8 cellular contexts compared by ENCODE assay signal in the genomic region with DNA sequence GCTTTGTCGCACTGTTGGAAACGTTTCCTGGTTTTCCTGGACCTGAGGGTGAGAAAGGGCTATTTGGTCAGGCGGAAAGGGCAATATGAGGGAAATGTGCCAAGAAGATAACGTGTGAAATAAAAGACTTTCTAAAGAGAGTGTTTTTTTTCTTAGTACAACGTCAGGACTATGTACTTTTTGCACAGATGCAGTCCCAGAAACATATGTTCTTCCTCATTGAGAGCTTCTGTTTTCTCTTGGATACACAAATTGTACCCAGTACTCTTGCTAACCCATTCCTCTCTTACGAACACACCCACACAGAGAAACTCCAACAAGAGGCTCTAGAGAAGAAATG. TPM values are rescaled to one million over a fixed set of nuclear protein-coding genes. Genes with fewer than 3 reads are reported as not detected.
DNase-seq lines count a peak whose midpoint lies in the region; ATAC-seq and TF ChIP-seq lines count a peak whose summit lies in the region.

No MANE protein-coding gene starts in this region.

- no peaks in the 10 kb centered on the region for H3K9me3 ChIP-seq in CD8-positive, alpha-beta T cell (ENCODE audit: low read length)
- no peaks in the 10 kb centered on the region for H3K9me3 ChIP-seq in Panc1 (ENCODE audit: control insufficient read depth, insufficient read depth, low read depth, low read length)
- H3K9me3 ChIP-seq in neutrophil = no peaks in the 10 kb centered on the region

- peak overlapping the region; percentile 82 for H3K4me3 Mint-ChIP-seq in CD8-positive, alpha-beta T cell

- DNase-seq in CD8-positive, alpha-beta T cell = no peak
- DNase-seq in Panc1 (ENCODE audit: low read depth, low spot score) = no peak
- DNase-seq in epithelial cell of esophagus (ENCODE audit: low read depth) = no peak
- DNase-seq in KBM-7 = no peak
- no peak for DNase-seq in epidermal melanocyte (ENCODE audit: insufficient read length, low spot score)
- no peak for DNase-seq in AG08396 (ENCODE audit: low spot score)

- H3K36me3 Mint-ChIP-seq in CD8-positive, alpha-beta T cell = no peaks in the 10 kb centered on the region

- peaks cover 48% of the 10 kb centered on the region for H3K27me3 Mint-ChIP-seq in CD8-positive, alpha-beta T cell (ENCODE audit: low read depth)

- in situ Hi-C loops in Panc1 (cut with HindIII; ENCODE audit: low pct_unique_long_range_greater_than_20kb, low sequenced_read_pairs) = no loop called here
- in situ Hi-C loops in KBM-7 (cut with MboI; ENCODE audit: low pct_unique_long_range_greater_than_20kb, low sequenced_read_pairs) = no loop called here

- TF ChIP-seq CTCF in CD8-positive, alpha-beta T cell (IDR thresholded peaks at IDR 0.05) = no peak
- TF ChIP-seq CTCF in Panc1 (IDR thresholded peaks at IDR 0.05) (no peak), epithelial cell of esophagus (IDR thresholded peaks at IDR 0.05; ENCODE audit: insufficient read depth, low read depth, low read length, missing control alignments) (no peak), neutrophil (IDR thresholded peaks at IDR 0.05) (no peak)

- no peaks in the 10 kb centered on the region for H3K9me3 Mint-ChIP-seq in CD8-positive, alpha-beta T cell

- no peak for ATAC-seq in CD8-positive, alpha-beta T cell
- ATAC-seq in Panc1 = no peak
- no peak for ATAC-seq in GM21737 (IDR thresholded peaks at IDR 0.05; ENCODE audit: unreplicated experiment)

- H3K27me3 ChIP-seq in CD8-positive, alpha-beta T cell (ENCODE audit: insufficient read depth, low read length) = peaks cover 4% of the 10 kb centered on the region
- H3K27me3 ChIP-seq in Panc1 (ENCODE audit: control insufficient read depth, insufficient read depth, low read length) (peaks cover 45% of the 10 kb centered on the region), neutrophil (no peaks in the 10 kb centered on the region)

- CTCF ChIA-PET in CD8-positive, alpha-beta T cell (lab: Charles Lee) = no interaction called here
- CTCF ChIA-PET in Panc1 (lab: Charles Lee) = no interaction called here

- peaks cover 4% of the 10 kb centered on the region for H3K4me1 ChIP-seq in CD8-positive, alpha-beta T cell (ENCODE audit: insufficient read depth, low read length)
- 0 out of 2 replicates have a peak, but pooled peaks cover 7% of the 10 kb centered on the region for H3K4me1 ChIP-seq in Panc1 (ENCODE audit: control insufficient read depth, insufficient read depth, low read length)
- H3K4me1 ChIP-seq in neutrophil (ENCODE audit: control insufficient read depth in 1 of 2, insufficient read depth in 1 of 2, low read depth in 1 of 2, low read length in 1 of 2) = peaks cover 46 to 49% of the 10 kb centered on the region in 2 experiments

- H3K4me1 Mint-ChIP-seq in CD8-positive, alpha-beta T cell (ENCODE audit: low read depth) = peaks cover 16% of the 10 kb centered on the region

- intact Hi-C loops in CD8-positive, alpha-beta T cell (cut with DNase I, micrococcal nuclease) = no loop called here
- intact Hi-C loops in Panc1 (cut with micrococcal nuclease; ENCODE audit: unreplicated experiment) = no loop called here

- no peak overlapping the region for H3K27ac ChIP-seq in CD8-positive, alpha-beta T cell (ENCODE audit: low read depth, low read length)
- H3K27ac ChIP-seq in Panc1 (ENCODE audit: low read length) = no peak overlapping the region
- H3K27ac ChIP-seq in neutrophil = peak overlapping the region; percentile 24

- peak overlapping the region; percentile 35 for H3K4me3 ChIP-seq in CD8-positive, alpha-beta T cell (ENCODE audit: low read depth, low read length)
- H3K4me3 ChIP-seq in Panc1 (ENCODE audit: low read depth in 2 of 2, low read length in 2 of 2) = peak overlapping the region; percentile 38 to 65
- peak overlapping the region; percentile 63 for H3K4me3 ChIP-seq in epithelial cell of esophagus (ENCODE audit: low read length)
- peak overlapping the region; percentile 70 to 74 for H3K4me3 ChIP-seq in neutrophil (ENCODE audit: low read depth in 1 of 2, low read length in 1 of 2)

- no peaks in the 10 kb centered on the region for H3K36me3 ChIP-seq in CD8-positive, alpha-beta T cell (ENCODE audit: insufficient read depth, low read length)
- H3K36me3 ChIP-seq in Panc1 (ENCODE audit: control insufficient read depth, insufficient read depth, low read length) = no peaks in the 10 kb centered on the region
- no peaks in the 10 kb centered on the region for H3K36me3 ChIP-seq in neutrophil

- POLR2A ChIA-PET in CD8-positive, alpha-beta T cell (lab: Charles Lee) = no interaction called here
- POLR2A ChIA-PET in Panc1 (lab: Charles Lee) = interaction anchor here (0.6 kb wide), 1 partner anchor 236 kb away, joined by 4 read pairs; no protein-coding TSS in a partner anchor

- H3K27ac Mint-ChIP-seq in CD8-positive, alpha-beta T cell = no peak overlapping the region

- BruUV-seq in Panc1 (replicated peaks; lab: Mats Ljungman, UMichigan) = no TSS peak

RNA-seq across cellular contexts. Expression of a gene that starts 0.7 kb away (rescaled TPM):
- not detected for total RNA-seq in CD8-positive, alpha-beta T cell
- 2.2 TPM for total RNA-seq in Panc1 (2021; ENCODE audit: unreplicated experiment)
- polyA plus RNA-seq in Panc1 (2012; ENCODE audit: insufficient read length) = 1.3 TPM
